ENCODE assay signal across 28 cellular contexts in genomic region chr11:37512156-37512780, GRCh38.
DNase-seq lines count a peak whose midpoint lies in the region; FAIRE-seq and TF ChIP-seq lines count a peak whose summit lies in the region.
"Had no signal": no experiment of that assay in that cellular context is flagged by ENCODE, and none has a peak within 500 bp of the region (broad histone marks: within the 10 kb centered on the region; RNA-seq: fewer than 3 reads in every experiment).

No MANE protein-coding gene starts in this region.

- intact Hi-C loops in MCF 10A (cut with micrococcal nuclease) (no loop called here), breast epithelium (cut with DNase I; ENCODE audit: low total_unique reads) (loop anchor here (10.0 kb wide), 1 partner anchor 1313 kb away; no protein-coding TSS in a partner anchor)

- H3K4me1 ChIP-seq in breast epithelium (no peaks in the 10 kb centered on the region), suprapubic skin (no peaks in the 10 kb centered on the region)
- H3K4me1 ChIP-seq: ascending aorta, gastroesophageal sphincter had no signal

- 59% methylated on average over 1 of the region's 1 CpG for WGBS in suprapubic skin

- H3K27ac ChIP-seq in breast epithelium = no peak overlapping the region
- no peak overlapping the region for H3K27ac ChIP-seq in suprapubic skin
- no peak overlapping the region for H3K27ac ChIP-seq in caudate nucleus (ENCODE audit: low read depth, low read length)
- H3K27ac ChIP-seq: ascending aorta, gastroesophageal sphincter, hepatocyte, ovary had no signal

- TF ChIP-seq POLR2A in breast epithelium (IDR thresholded peaks at IDR 0.05) (no peak), suprapubic skin (IDR thresholded peaks at IDR 0.05) (no peak)

- TF ChIP-seq CTCF in MCF 10A (IDR thresholded peaks at IDR 0.05; ENCODE audit: unreplicated experiment) (no peak), breast epithelium (IDR thresholded peaks at IDR 0.05) (no peak), bronchial epithelial cell (IDR thresholded peaks at IDR 0.05; ENCODE audit: insufficient read depth, low read length, severe bottlenecking) (no peak), suprapubic skin (IDR thresholded peaks at IDR 0.05) (no peak)

- H3K27me3 Mint-ChIP-seq in MCF 10A (ENCODE audit: insufficient read depth, unreplicated experiment) = no peaks in the 10 kb centered on the region
- H3K27me3 Mint-ChIP-seq: activated CD8-positive, alpha-beta memory T cell treated with anti-CD3 and anti-CD28 coated beads, Interleukin-2, amount 10 ng/mL, durations not matched to agents 7 days and 5 days; activated naive CD8-positive, alpha-beta T cell treated with anti-CD3 and anti-CD28 coated beads for 36 hours; CD4-positive, alpha-beta memory T cell; stimulated activated memory B cell treated with anti-CD40 and anti-IgM and Interleukin-4, amounts not matched to agents 10 μg/mL and 1 μg/mL and 100 μg/mL, for 72 hours had no signal

- DNase-seq in MCF 10A (ENCODE audit: unreplicated experiment) (peak; percentile 48), breast epithelium (ENCODE audit: low spot score in 2 of 2) (no peak), bronchial epithelial cell (ENCODE audit: low read depth) (peak; percentile 38), kidney tubule cell (ENCODE audit: low spot score) (peak; percentile 79), suprapubic skin (ENCODE audit: low spot score in 2 of 2) (no peak), AG08395 (ENCODE audit: low spot score) (no peak), caudate nucleus (lab: John Stamatoyannopoulos, UW) (no peak), germinal center (ENCODE audit: low spot score) (no peak)
- DNase-seq: activated CD8-positive, alpha-beta memory T cell treated with anti-CD3 and anti-CD28 coated beads, Interleukin-2, amount 10 ng/mL, durations not matched to agents 7 days and 5 days; activated gamma-delta T cell; activated naive CD8-positive, alpha-beta T cell treated with anti-CD3 and anti-CD28 coated beads for 36 hours; activated T-cell treated with anti-CD3 and anti-CD28 coated beads, Interleukin-2, amount 50 U/mL, for 4 hours; CD4-positive, alpha-beta memory T cell; DMS 273 treated with DMSO at 0.1 percent for 48 hours; Kasumi-1; left cardiac atrium; NCI-H1048; NCI-H187; NCI-H446 treated with DMSO at 0.1 percent for 48 hours; ovary; Right ventricle myocardium superior; trophoblast cell had no signal

- peaks cover 6% of the 10 kb centered on the region for H3K9me3 Mint-ChIP-seq in MCF 10A (ENCODE audit: unreplicated experiment)

- no peak for TF ChIP-seq EP300 in suprapubic skin (IDR thresholded peaks at IDR 0.05)

- peaks cover 21% of the 10 kb centered on the region for H3K4me1 Mint-ChIP-seq in MCF 10A (ENCODE audit: insufficient read depth, unreplicated experiment)
- H3K4me1 Mint-ChIP-seq: activated CD8-positive, alpha-beta memory T cell treated with anti-CD3 and anti-CD28 coated beads, Interleukin-2, amount 10 ng/mL, durations not matched to agents 7 days and 5 days; activated naive CD8-positive, alpha-beta T cell treated with anti-CD3 and anti-CD28 coated beads for 36 hours; CD4-positive, alpha-beta memory T cell; stimulated activated memory B cell treated with anti-CD40 and anti-IgM and Interleukin-4, amounts not matched to agents 10 μg/mL and 1 μg/mL and 100 μg/mL, for 72 hours had no signal

- TSS peak; percentile 99 for BruUV-seq in MCF 10A (replicated peaks; lab: Mats Ljungman, UMichigan)

- H3K36me3 Mint-ChIP-seq in MCF 10A (ENCODE audit: insufficient read depth, unreplicated experiment) = no peaks in the 10 kb centered on the region
- H3K36me3 Mint-ChIP-seq: activated CD8-positive, alpha-beta memory T cell treated with anti-CD3 and anti-CD28 coated beads, Interleukin-2, amount 10 ng/mL, durations not matched to agents 7 days and 5 days; activated naive CD8-positive, alpha-beta T cell treated with anti-CD3 and anti-CD28 coated beads for 36 hours; CD4-positive, alpha-beta memory T cell; stimulated activated memory B cell treated with anti-CD40 and anti-IgM and Interleukin-4, amounts not matched to agents 10 μg/mL and 1 μg/mL and 100 μg/mL, for 72 hours had no signal

- no peak overlapping the region for H3K4me3 Mint-ChIP-seq in MCF 10A (ENCODE audit: unreplicated experiment)
- H3K4me3 Mint-ChIP-seq: activated CD8-positive, alpha-beta memory T cell treated with anti-CD3 and anti-CD28 coated beads, Interleukin-2, amount 10 ng/mL, durations not matched to agents 7 days and 5 days; activated naive CD8-positive, alpha-beta T cell treated with anti-CD3 and anti-CD28 coated beads for 36 hours; activated T-cell treated with anti-CD3 and anti-CD28 coated beads, Interleukin-2, amount 50 U/mL, for 4 hours; CD4-positive, alpha-beta memory T cell; stimulated activated memory B cell treated with anti-CD40 and anti-IgM and Interleukin-4, amounts not matched to agents 10 μg/mL and 1 μg/mL and 100 μg/mL, for 72 hours; T-helper 1 cell treated with Interleukin-12 subunit alpha and Interleukin-12 subunit beta and Interleukin-4 antibody, amounts not matched to agents 30 μg/mL and 1 μg/mL, for 36 hours had no signal

- POLR2A ChIA-PET in MCF 10A (lab: Yijun Ruan, JAX) = interaction anchor here (1.1 to 1.3 kb wide), 2 partner anchors 8 to 10 kb away, joined by 3 to 4 read pairs; no protein-coding TSS in a partner anchor

- H3K36me3 ChIP-seq in breast epithelium = no peaks in the 10 kb centered on the region
- H3K36me3 ChIP-seq in bronchial epithelial cell (ENCODE audit: control insufficient read depth, insufficient read depth, low read length) = no peaks in the 10 kb centered on the region
- H3K36me3 ChIP-seq in suprapubic skin = no peaks in the 10 kb centered on the region
- H3K36me3 ChIP-seq: ascending aorta, gastroesophageal sphincter, HAP-1, ovary had no signal

- CTCF ChIA-PET in MCF 10A (lab: Yijun Ruan, JAX) = no interaction called here

- no peak for FAIRE-seq in bronchial epithelial cell (lab: Jason Lieb, UNC)

- no peaks in the 10 kb centered on the region for H3K9me3 ChIP-seq in breast epithelium
- peaks cover 3% of the 10 kb centered on the region for H3K9me3 ChIP-seq in suprapubic skin
- H3K9me3 ChIP-seq: HAP-1, ovary had no signal

- H3K4me3 ChIP-seq in breast epithelium = no peak overlapping the region
- H3K4me3 ChIP-seq in bronchial epithelial cell (ENCODE audit: low read depth, low read length) = no peak overlapping the region
- no peak overlapping the region for H3K4me3 ChIP-seq in suprapubic skin
- H3K4me3 ChIP-seq: ascending aorta, gastroesophageal sphincter, HAP-1, hepatocyte, ovary had no signal

- H3K27ac Mint-ChIP-seq in MCF 10A (ENCODE audit: low read depth, unreplicated experiment) = peak overlapping the region; percentile 81
- H3K27ac Mint-ChIP-seq: activated CD8-positive, alpha-beta memory T cell treated with anti-CD3 and anti-CD28 coated beads, Interleukin-2, amount 10 ng/mL, durations not matched to agents 7 days and 5 days; activated naive CD8-positive, alpha-beta T cell treated with anti-CD3 and anti-CD28 coated beads for 36 hours; CD4-positive, alpha-beta memory T cell; stimulated activated memory B cell treated with anti-CD40 and anti-IgM and Interleukin-4, amounts not matched to agents 10 μg/mL and 1 μg/mL and 100 μg/mL, for 72 hours; T-helper 1 cell treated with Interleukin-12 subunit alpha and Interleukin-12 subunit beta and Interleukin-4 antibody, amounts not matched to agents 30 μg/mL and 1 μg/mL, for 36 hours had no signal

- H3K27me3 ChIP-seq in breast epithelium (no peaks in the 10 kb centered on the region), bronchial epithelial cell (ENCODE audit: control insufficient read depth, insufficient read depth, low read length) (no peaks in the 10 kb centered on the region), suprapubic skin (no peaks in the 10 kb centered on the region)
- H3K27me3 ChIP-seq: ascending aorta, gastroesophageal sphincter, hepatocyte, ovary had no signal

Comparison
In these comparisons a context has a peak if more than half of its experiments do, and no peak if none do; other contexts are left out.
1. DNase-seq: peak in MCF 10A (single experiment), bronchial epithelial cell (single experiment) and kidney tubule cell (single experiment); none in breast epithelium (0 of 2), suprapubic skin (0 of 2), AG08395 (single experiment), caudate nucleus (0 of 61) and germinal center (single experiment).